Comparison of ENCODE assay signal across 27 cellular contexts in the genomic region with DNA sequence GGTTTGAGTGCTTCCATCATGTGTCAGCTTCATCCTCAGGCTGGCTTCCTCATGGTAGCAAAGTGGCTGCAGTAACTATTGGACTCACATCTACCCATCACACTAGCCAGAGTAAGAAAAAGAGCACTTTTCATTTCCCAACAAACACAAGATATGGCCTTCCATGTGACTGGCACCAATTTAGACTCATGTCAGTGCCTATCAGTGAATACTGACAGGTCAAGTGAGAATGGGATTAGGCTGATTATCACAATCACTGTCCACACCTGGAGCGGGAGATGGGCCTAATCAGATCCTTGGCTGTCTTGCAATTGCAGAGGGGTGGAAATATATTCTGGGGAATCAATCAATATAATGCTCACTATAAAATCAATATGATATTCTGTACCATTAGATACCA. TPM values are rescaled to one million over a fixed set of nuclear protein-coding genes. Genes with fewer than 3 reads are reported as not detected.
A peak's percentile ranks its signal among the peaks of the same experiment; 100 is the strongest.
DNase-seq lines count a peak whose midpoint lies in the region; ATAC-seq and TF ChIP-seq lines count a peak whose summit lies in the region.
"Had no signal": no experiment of that assay in that cellular context is flagged by ENCODE, and none has a peak within 500 bp of the region (broad histone marks: within the 10 kb centered on the region; RNA-seq: fewer than 3 reads in every experiment).

No MANE protein-coding gene starts in this region.

- intact Hi-C loops in activated CD4-positive, alpha-beta T cell treated with anti-CD3 and anti-CD28 coated beads, Interleukin-2, amount 10 ng/mL, durations not matched to agents 24 days and 14 days (cut with micrococcal nuclease): loop anchor here (5.0 to 10.0 kb wide), 4 partner anchors 679 to 1622 kb away; a partner anchor contains a TSS
- intact Hi-C loops in CD4-positive, alpha-beta memory T cell (cut with micrococcal nuclease): loop anchor here (10.0 kb wide), 2 partner anchors 442 to 808 kb away; a partner anchor contains a TSS
- intact Hi-C loops in OCI-LY7 (cut with micrococcal nuclease; ENCODE audit: unreplicated experiment): loop anchor here (5.0 kb wide), 3 partner anchors 134 to 739 kb away; a partner anchor contains a TSS

- CTCF ChIA-PET in CD4-positive, alpha-beta memory T cell (lab: Charles Lee; ENCODE audit: partially characterized antibody): interaction anchor here (0.7 kb wide), 1 partner anchor 132 kb away, joined by 3 read pairs; no protein-coding TSS in a partner anchor
- CTCF ChIA-PET in OCI-LY7 (lab: Charles Lee; ENCODE audit: unreplicated experiment): no interaction called here

- no peaks in the 10 kb centered on the region for H3K36me3 Mint-ChIP-seq in activated CD4-positive, alpha-beta T cell treated with anti-CD3 and anti-CD28 coated beads, Interleukin-2, amount 10 ng/mL, durations not matched to agents 24 days and 14 days (ENCODE audit: low read depth)
- H3K36me3 Mint-ChIP-seq in CD4-positive, alpha-beta memory T cell: peaks cover 0 to 8% of the 10 kb centered on the region in 2 donors
- H3K36me3 Mint-ChIP-seq: memory B cell had no signal

- H3K4me3 ChIP-seq in CD4-positive, alpha-beta memory T cell (ENCODE audit: low read length in 2 of 2): no peak overlapping the region
- H3K4me3 ChIP-seq in OCI-LY7 (ENCODE audit: low read depth, low read length, poor library complexity, severe bottlenecking): no peak overlapping the region
- H3K4me3 ChIP-seq: dorsolateral prefrontal cortex, esophagus squamous epithelium, left lung, pancreas had no signal

- no peaks in the 10 kb centered on the region for H3K27me3 ChIP-seq in CD4-positive, alpha-beta memory T cell (ENCODE audit: insufficient read depth, low read length)
- H3K27me3 ChIP-seq: dorsolateral prefrontal cortex, esophagus squamous epithelium, foreskin keratinocyte, left lung, pancreas had no signal

- H2AFZ ChIP-seq in OCI-LY7 (ENCODE audit: low read length): peak overlapping the region; percentile 95; the same call in 1 of the 2 replicates

- ATAC-seq in GM18909 (IDR thresholded peaks at IDR 0.05; ENCODE audit: poor library complexity, unreplicated experiment): no peak
- ATAC-seq: CD8-positive, alpha-beta T cell; left lung; pancreas had no signal

- peaks cover 16% of the 10 kb centered on the region for H3K79me2 ChIP-seq in OCI-LY7 (ENCODE audit: insufficient read depth, low read depth, low read length)

- H3K4me1 Mint-ChIP-seq in activated CD4-positive, alpha-beta T cell treated with anti-CD3 and anti-CD28 coated beads, Interleukin-2, amount 10 ng/mL, durations not matched to agents 24 days and 14 days: peaks cover 54% of the 10 kb centered on the region
- peaks cover 36 to 62% (median 42%) of the 10 kb centered on the region in 4 donors for H3K4me1 Mint-ChIP-seq in CD4-positive, alpha-beta memory T cell

- no peaks in the 10 kb centered on the region for H3K36me3 ChIP-seq in CD4-positive, alpha-beta memory T cell (ENCODE audit: insufficient read depth, low read length)
- no peaks in the 10 kb centered on the region for H3K36me3 ChIP-seq in OCI-LY7 (ENCODE audit: insufficient read depth, low read length)
- H3K36me3 ChIP-seq: esophagus squamous epithelium, left lung, pancreas had no signal

- TF ChIP-seq POLR2A in erythroblast (IDR thresholded peaks at IDR 0.05; ENCODE audit: low read length): no peak

- peak overlapping the region; percentile 94; the same call in 1 of the 2 replicates for H3K4me2 ChIP-seq in OCI-LY7 (ENCODE audit: low read length)

- BruUV-seq in OCI-LY7 (replicated peaks; lab: Mats Ljungman, UMichigan): no TSS peak

- no peak for DNase-seq in activated CD4-positive, alpha-beta T cell treated with anti-CD3 and anti-CD28 coated beads, Interleukin-2, amount 10 ng/mL, durations not matched to agents 24 days and 14 days
- DNase-seq in activated CD4-positive, alpha-beta T cell treated with anti-CD3 and anti-CD28 coated beads, Interleukin-2, amount 50 U/mL, for 1 hour: no peak
- DNase-seq in CD4-positive, alpha-beta memory T cell: no peak
- DNase-seq in OCI-LY7 (ENCODE audit: low spot score) (no peak), erythroblast (lab: John Stamatoyannopoulos, UW) (peak; percentile 32 to 79), SHP77 treated with DMSO at 0.1 percent for 48 hours (lab: John Stamatoyannopoulos, UW) (no peak), DMS114 treated with DMSO at 0.1 percent for 48 hours (lab: John Stamatoyannopoulos, UW; ENCODE audit: unreplicated experiment) (no peak)
- DNase-seq: CD8-positive, alpha-beta T cell; DMS153; dorsolateral prefrontal cortex; esophagus squamous epithelium; GOT3; head of caudate nucleus; HFFc6; islet precursor cell; left lung; NCI-H146; NCI-H2107; NCI-H748 treated with DMSO at 0.1 percent for 48 hours; pancreas; stimulated activated CD4-positive, alpha-beta T cell treated with anti-CD3 and anti-CD28 coated beads, Interleukin-4, amount 100 ng/mL, for 4 hours had no signal

- no peak for TF ChIP-seq CTCF in OCI-LY7 (conservative IDR thresholded peaks at IDR 0.05; ENCODE audit: low read length)

- H3K27me3 Mint-ChIP-seq in activated CD4-positive, alpha-beta T cell treated with anti-CD3 and anti-CD28 coated beads, Interleukin-2, amount 10 ng/mL, durations not matched to agents 24 days and 14 days: no peaks in the 10 kb centered on the region
- H3K27me3 Mint-ChIP-seq in CD4-positive, alpha-beta memory T cell: no peaks in the 10 kb centered on the region
- H3K27me3 Mint-ChIP-seq: activated naive CD4-positive, alpha-beta T cell treated with anti-CD3 and anti-CD28 coated beads, Interleukin-2, amount 10 ng/mL, durations not matched to agents 7 days and 5 days; memory B cell had no signal

- H3K9me3 ChIP-seq in CD4-positive, alpha-beta memory T cell (ENCODE audit: control insufficient read depth in 1 of 2, low read length in 2 of 2): no peaks in the 10 kb centered on the region
- H3K9me3 ChIP-seq in OCI-LY7 (ENCODE audit: low read length): no peaks in the 10 kb centered on the region
- H3K9me3 ChIP-seq: esophagus squamous epithelium, left lung, pancreas had no signal

- peaks cover 5% of the 10 kb centered on the region for H4K20me1 ChIP-seq in OCI-LY7 (ENCODE audit: insufficient read depth, low read length)

- POLR2A ChIA-PET in CD4-positive, alpha-beta memory T cell (lab: Charles Lee; ENCODE audit: partially characterized antibody): interaction anchor here (0.6 kb wide), 1 partner anchor 92 kb away, joined by 3 read pairs; no protein-coding TSS in a partner anchor
- POLR2A ChIA-PET in OCI-LY7 (lab: Charles Lee): interaction anchor here (0.7 to 1.4 kb wide), 2 partner anchors 10 to 615 kb away, joined by 3 to 6 read pairs; no protein-coding TSS in a partner anchor

- no peaks in the 10 kb centered on the region for H3K9me2 ChIP-seq in OCI-LY7 (ENCODE audit: insufficient read depth, low read length)

- peak overlapping the region; percentile 86 for H3K27ac Mint-ChIP-seq in activated CD4-positive, alpha-beta T cell treated with anti-CD3 and anti-CD28 coated beads, Interleukin-2, amount 10 ng/mL, durations not matched to agents 24 days and 14 days
- H3K27ac Mint-ChIP-seq in CD4-positive, alpha-beta memory T cell: peak overlapping the region in 4 of 7 donors; percentile 39 to 92 (median 76)
- H3K27ac Mint-ChIP-seq: HFFc6 had no signal

- H3K4me3 Mint-ChIP-seq in activated CD4-positive, alpha-beta T cell treated with anti-CD3 and anti-CD28 coated beads, Interleukin-2, amount 10 ng/mL, durations not matched to agents 24 days and 14 days: peak overlapping the region; percentile 55
- H3K4me3 Mint-ChIP-seq in CD4-positive, alpha-beta memory T cell: peak overlapping the region in 1 of 8 donors; percentile 67
- H3K4me3 Mint-ChIP-seq: activated naive CD4-positive, alpha-beta T cell treated with anti-CD3 and anti-CD28 coated beads, Interleukin-2, amount 10 ng/mL, durations not matched to agents 7 days and 5 days; CD8-positive, alpha-beta T cell; HFFc6; memory B cell had no signal

- H3K9me3 Mint-ChIP-seq in activated CD4-positive, alpha-beta T cell treated with anti-CD3 and anti-CD28 coated beads, Interleukin-2, amount 10 ng/mL, durations not matched to agents 24 days and 14 days: no peaks in the 10 kb centered on the region
- no peaks in the 10 kb centered on the region for H3K9me3 Mint-ChIP-seq in CD4-positive, alpha-beta memory T cell
- H3K9me3 Mint-ChIP-seq: activated naive CD4-positive, alpha-beta T cell treated with anti-CD3 and anti-CD28 coated beads, Interleukin-2, amount 10 ng/mL, durations not matched to agents 7 days and 5 days; CD8-positive, alpha-beta T cell; HFFc6; memory B cell; neural crest cell had no signal

- H3K27ac ChIP-seq in CD4-positive, alpha-beta memory T cell (ENCODE audit: low read depth, low read length): no peak overlapping the region
- no peak overlapping the region for H3K27ac ChIP-seq in OCI-LY7 (ENCODE audit: low read depth, low read length, poor library complexity, severe bottlenecking)
- H3K27ac ChIP-seq: foreskin keratinocyte, left lung, pancreas, RWPE1 had no signal

- peaks cover 60% of the 10 kb centered on the region for H3K4me1 ChIP-seq in CD4-positive, alpha-beta memory T cell (ENCODE audit: insufficient read depth, low read length)
- peaks cover 46% of the 10 kb centered on the region for H3K4me1 ChIP-seq in OCI-LY7 (ENCODE audit: insufficient read depth, low read length, poor library complexity, severe bottlenecking)

RNA-seq across cellular contexts. Expression of a gene that starts 2.9 kb away (rescaled TPM):
- total RNA-seq in activated CD4-positive, alpha-beta T cell treated with anti-CD3 and anti-CD28 coated beads, Interleukin-2, amount 10 ng/mL, durations not matched to agents 24 days and 14 days: 36.9 and 37.2 TPM in 2 replicates
- 100 to 1,000 TPM; 113 to 114 TPM for total RNA-seq in CD4-positive, alpha-beta memory T cell
- 10 to 100 TPM; 75.7 to 80.6 TPM for polyA plus RNA-seq in CD4-positive, alpha-beta memory T cell
- 98.1 and 142 TPM in 2 replicates for total RNA-seq in OCI-LY7 (2014; rRNA removed; shearing (Covaris generic))
- total RNA-seq in OCI-LY7 (2022): 158 and 175 TPM in 2 replicates

Comparison
In these comparisons a context has a peak if more than half of its experiments do, and no peak if none do; other contexts are left out.
1. DNase-seq: peak in erythroblast (2 of 2); none in activated CD4-positive, alpha-beta T cell treated with anti-CD3 and anti-CD28 coated beads, Interleukin-2, amount 10 ng/mL, durations not matched to agents 24 days and 14 days (single experiment), activated CD4-positive, alpha-beta T cell treated with anti-CD3 and anti-CD28 coated beads, Interleukin-2, amount 50 U/mL, for 1 hour (single experiment), CD4-positive, alpha-beta memory T cell (0 of 5), OCI-LY7 (single experiment), SHP77 treated with DMSO at 0.1 percent for 48 hours (single experiment) and DMS114 treated with DMSO at 0.1 percent for 48 hours (single experiment).